Comparison of ENCODE assay signal across 9 cellular contexts in genomic region chr1:156055343-156055645, GRCh38. TPM values are rescaled to one million over a fixed set of nuclear protein-coding genes. Genes with fewer than 3 reads are reported as not detected.
A peak's percentile ranks its signal among the peaks of the same experiment; 100 is the strongest.
DNase-seq lines count a peak whose midpoint lies in the region; ATAC-seq and TF ChIP-seq lines count a peak whose summit lies in the region.
"Had no signal": no experiment of that assay in that cellular context is flagged by ENCODE, and none has a peak within 500 bp of the region (broad histone marks: within the 10 kb centered on the region; RNA-seq: fewer than 3 reads in every experiment).

No MANE protein-coding gene starts in this region.

- H3K4me1 Mint-ChIP-seq in dendritic cell treated with granulocyte-macrophage colony-stimulating factor and Interleukin-4, amounts not matched to agents 40 ng/mL and 50 ng/mL, for 4 days (ENCODE audit: low read depth) = peaks cover 50% of the 10 kb centered on the region
- H3K4me1 Mint-ChIP-seq in natural killer cell = peaks cover 28 to 33% of the 10 kb centered on the region in 2 donors

- no peak overlapping the region; the same call in 1 of the 2 replicates for H2AFZ ChIP-seq in Karpas-422 (ENCODE audit: low read length)

- H3K9me3 ChIP-seq in Karpas-422 (ENCODE audit: low read length) = no peaks in the 10 kb centered on the region

- no peaks in the 10 kb centered on the region for H3K36me3 ChIP-seq in Karpas-422 (ENCODE audit: insufficient read depth, low read length)

- DNase-seq in AG09309 (ENCODE audit: low read depth) (no peak), Karpas-422 (no peak), natural killer cell (no peak), NCI-H526 treated with DMSO at 0.1 percent for 48 hours (lab: John Stamatoyannopoulos, UW) (no peak), NCI-H226 (no peak), NCI-H526 (lab: John Stamatoyannopoulos, UW) (no peak)
- DNase-seq: NCI-H345 had no signal

- H3K4me2 ChIP-seq in Karpas-422 (ENCODE audit: low read depth, low read length, poor library complexity, severe bottlenecking) = peak overlapping the region; percentile 80

- peaks cover 71% of the 10 kb centered on the region for H3K36me3 Mint-ChIP-seq in dendritic cell treated with granulocyte-macrophage colony-stimulating factor and Interleukin-4, amounts not matched to agents 40 ng/mL and 50 ng/mL, for 4 days (ENCODE audit: low read depth)
- H3K36me3 Mint-ChIP-seq in natural killer cell = no peaks in the 10 kb centered on the region

- H3K79me2 ChIP-seq in Karpas-422 (ENCODE audit: low read length) = peaks cover 38% of the 10 kb centered on the region

- peak overlapping the region; percentile 29; the same call in 1 of the 2 replicates for H3K27ac ChIP-seq in Karpas-422 (ENCODE audit: low read length)

- no peaks in the 10 kb centered on the region for H3K9me3 Mint-ChIP-seq in dendritic cell treated with granulocyte-macrophage colony-stimulating factor and Interleukin-4, amounts not matched to agents 40 ng/mL and 50 ng/mL, for 4 days
- H3K9me3 Mint-ChIP-seq in natural killer cell = no peaks in the 10 kb centered on the region

- ATAC-seq in natural killer cell (no peak), HG02981 (IDR thresholded peaks at IDR 0.05; ENCODE audit: unreplicated experiment) (no peak)

- H4K20me1 ChIP-seq in Karpas-422 (ENCODE audit: insufficient read depth, low read depth, low read length) = peaks cover 6% of the 10 kb centered on the region; the same call in 1 of the 2 replicates

- peak overlapping the region; percentile 97 for H3K27ac Mint-ChIP-seq in dendritic cell treated with granulocyte-macrophage colony-stimulating factor and Interleukin-4, amounts not matched to agents 40 ng/mL and 50 ng/mL, for 4 days
- H3K27ac Mint-ChIP-seq in natural killer cell = no peak overlapping the region

- TF ChIP-seq CTCF in AG09309 (IDR thresholded peaks at IDR 0.05; ENCODE audit: control insufficient read depth, insufficient read depth, low read depth, low read length, missing control alignments) = no peak
- TF ChIP-seq CTCF in natural killer cell (IDR thresholded peaks at IDR 0.05) = no peak

- H3K9me2 ChIP-seq in Karpas-422 (replicated peaks; ENCODE audit: insufficient read depth, low read length) = no peaks in the 10 kb centered on the region

- peaks cover 19% of the 10 kb centered on the region for H3K4me1 ChIP-seq in Karpas-422 (ENCODE audit: low read length)

- H3K27me3 Mint-ChIP-seq in dendritic cell treated with granulocyte-macrophage colony-stimulating factor and Interleukin-4, amounts not matched to agents 40 ng/mL and 50 ng/mL, for 4 days = no peaks in the 10 kb centered on the region
- no peaks in the 10 kb centered on the region for H3K27me3 Mint-ChIP-seq in natural killer cell (ENCODE audit: low read depth in 2 of 2)

- H3K4me3 ChIP-seq in AG09309 (ENCODE audit: control insufficient read depth, low read depth, low read length) = peak overlapping the region; percentile 71
- peak overlapping the region; percentile 92 for H3K4me3 ChIP-seq in Karpas-422 (ENCODE audit: low read length)

- intact Hi-C loops in dendritic cell treated with granulocyte-macrophage colony-stimulating factor and Interleukin-4, amounts not matched to agents 40 ng/mL and 50 ng/mL, for 4 days (cut with micrococcal nuclease) = loop anchor here (2.0 kb wide), 2 partner anchors 28 to 36 kb away; partner anchors contain the start of gene MEX3A
- intact Hi-C loops in natural killer cell (cut with micrococcal nuclease) = no loop called here

- peak overlapping the region; percentile 99 for H3K4me3 Mint-ChIP-seq in dendritic cell treated with granulocyte-macrophage colony-stimulating factor and Interleukin-4, amounts not matched to agents 40 ng/mL and 50 ng/mL, for 4 days
- peak overlapping the region; percentile 98 for H3K4me3 Mint-ChIP-seq in natural killer cell

- H3K27me3 ChIP-seq in Karpas-422 (ENCODE audit: low read length) = no peaks in the 10 kb centered on the region

- peak overlapping the region; percentile 82 for H3K9ac ChIP-seq in Karpas-422 (ENCODE audit: low read length)

RNA-seq across cellular contexts. Expression of gene LAMTOR2, which starts 0.7 kb away (rescaled TPM):
- 106 and 167 TPM in 2 replicates for total RNA-seq in Karpas-422 (2014; rRNA removed; shearing (Covaris generic); ENCODE audit: low replicate concordance)
- 10 to 100 TPM; 23.5 to 26.1 (median 24.6) TPM for total RNA-seq in natural killer cell

RNA-seq across cellular contexts. Expression of gene UBQLN4, which starts 1.7 kb away (rescaled TPM):
- 29.1 and 37.9 TPM in 2 replicates for total RNA-seq in Karpas-422 (2014; rRNA removed; shearing (Covaris generic); ENCODE audit: low replicate concordance)
- 10 to 100 TPM; 14.4 to 23.5 (median 23.5) TPM for total RNA-seq in natural killer cell

RNA-seq across cellular contexts. Expression of gene RAB25, which starts 5.7 kb away (rescaled TPM):
- total RNA-seq in Karpas-422 (2014; rRNA removed; shearing (Covaris generic); ENCODE audit: low replicate concordance) = not detected in 2 replicates
- under 1 TPM in 1 of 3 donors, not detected in 2; 0.82 TPM for total RNA-seq in natural killer cell

RNA-seq across cellular contexts. Expression of gene MEX3A, which starts 27.0 kb away (rescaled TPM):
- total RNA-seq in Karpas-422 (2014; rRNA removed; shearing (Covaris generic); ENCODE audit: low replicate concordance) = 2.3 and 2.5 TPM in 2 replicates
- total RNA-seq in natural killer cell = under 1 TPM; 0.05 to 0.16 (median 0.14) TPM

RNA-seq across cellular contexts. Expression of gene SSR2, which starts 34.5 kb away (rescaled TPM):
- 145 and 205 TPM in 2 replicates for total RNA-seq in Karpas-422 (2014; rRNA removed; shearing (Covaris generic); ENCODE audit: low replicate concordance)
- total RNA-seq in natural killer cell = 100 to 1,000 TPM; 209 to 215 (median 211) TPM
